ENCODE assay signal across 30 cellular contexts in genomic region chr7:130006771-130007170, GRCh38.
"Had no signal": no experiment of that assay in that cellular context is flagged by ENCODE, and none has a peak within 500 bp of the region (broad histone marks: within the 10 kb centered on the region; RNA-seq: fewer than 3 reads in every experiment).

No MANE protein-coding gene starts in this region.

- H3K9ac ChIP-seq: neural progenitor cell had no signal

- H3K4me1 ChIP-seq: neural progenitor cell, prostate gland, sigmoid colon, vagina had no signal

- DNase-seq: heart right ventricle; left colon; left lung; mesendoderm; naive B cell; natural killer cell; nephron progenitor cell; ovary; retina; right cardiac atrium; sigmoid colon; small intestine; stimulated activated CD4-positive, alpha-beta T cell treated with anti-CD3 and anti-CD28 coated beads, Interleukin-1b, Interleukin-23, amount 100 ng/mL, for 48 hours; stimulated activated CD4-positive, alpha-beta T cell treated with anti-CD3 and anti-CD28 coated beads, Interleukin-2, amount 100 ng/mL, for 48 hours; stimulated activated CD4-positive, alpha-beta T cell treated with anti-CD3 and anti-CD28 coated beads, Interleukin-4, amount 100 ng/mL, for 4 hours; stimulated activated CD8-positive, alpha-beta memory T cell treated with anti-CD3 and anti-CD28 coated beads, Interleukin-4, amount 100 ng/mL, for 48 hours; stimulated activated naive CD8-positive, alpha-beta T cell treated with anti-CD3 and anti-CD28 coated beads, Interleukin-15, Interleukin-2, amounts not matched to agents 100 U/mL and 50 U/mL, for 24 hours; stomach; testis; thyroid gland; transverse colon; upper lobe of left lung had no signal

- H2AFZ ChIP-seq: hepatocyte, neural progenitor cell had no signal

- H3K36me3 Mint-ChIP-seq: mesothelial cell of epicardium; naive B cell; natural killer cell; neural progenitor cell; stimulated activated memory B cell treated with anti-CD40 and anti-IgM and Interleukin-4, amounts not matched to agents 10 μg/mL and 1 μg/mL and 100 μg/mL, for 72 hours had no signal

- ATAC-seq: left colon; left lung; natural killer cell; right cardiac atrium; stimulated activated memory B cell treated with anti-CD40 and anti-IgM and Interleukin-4, amounts not matched to agents 10 μg/mL and 1 μg/mL and 100 μg/mL, for 72 hours; stimulated activated naive CD8-positive, alpha-beta T cell treated with anti-CD3 and anti-CD28 coated beads, Interleukin-15, Interleukin-2, amounts not matched to agents 100 U/mL and 50 U/mL, for 24 hours had no signal

- H3K27me3 Mint-ChIP-seq: naive B cell; stimulated activated memory B cell treated with anti-CD40 and anti-IgM and Interleukin-4, amounts not matched to agents 10 μg/mL and 1 μg/mL and 100 μg/mL, for 72 hours had no signal

- H3K27ac Mint-ChIP-seq: mesothelial cell of epicardium; natural killer cell; nephron progenitor cell; neural progenitor cell; stimulated activated memory B cell treated with anti-CD40 and anti-IgM and Interleukin-4, amounts not matched to agents 10 μg/mL and 1 μg/mL and 100 μg/mL, for 72 hours had no signal

- FAIRE-seq: keratinocyte, small intestine had no signal

- H3K27ac ChIP-seq: heart right ventricle, hepatocyte, left lung, neural progenitor cell, ovary, prostate gland, sigmoid colon, testis, thyroid gland, transverse colon, upper lobe of left lung, vagina had no signal

- H3K79me2 ChIP-seq: hepatocyte had no signal

- H3K4me3 Mint-ChIP-seq: mesothelial cell of epicardium; naive B cell; natural killer cell; nephron progenitor cell; neural progenitor cell; stimulated activated memory B cell treated with anti-CD40 and anti-IgM and Interleukin-4, amounts not matched to agents 10 μg/mL and 1 μg/mL and 100 μg/mL, for 72 hours had no signal

- H3K27me3 ChIP-seq: heart right ventricle, hepatocyte, left lung, neural progenitor cell, ovary, sigmoid colon, stomach, testis, thyroid gland, transverse colon, upper lobe of left lung, vagina had no signal

- H3K36me3 ChIP-seq: heart right ventricle, left lung, neural progenitor cell, ovary, prostate gland, sigmoid colon, stomach, thyroid gland, transverse colon, upper lobe of left lung, vagina had no signal

- H3K9me3 ChIP-seq: heart right ventricle, left lung, ovary, prostate gland, sigmoid colon, stomach, testis, thyroid gland, transverse colon, upper lobe of left lung, vagina had no signal

- H3K4me3 ChIP-seq: heart right ventricle, hepatocyte, left lung, lung, neural progenitor cell, ovary, prostate gland, sigmoid colon, stomach, testis, thyroid gland, transverse colon, upper lobe of left lung, vagina had no signal

- H3K4me2 ChIP-seq: hepatocyte, neural progenitor cell had no signal

- H3K9me3 Mint-ChIP-seq: mesothelial cell of epicardium; naive B cell; natural killer cell; nephron progenitor cell; neural progenitor cell; stimulated activated memory B cell treated with anti-CD40 and anti-IgM and Interleukin-4, amounts not matched to agents 10 μg/mL and 1 μg/mL and 100 μg/mL, for 72 hours had no signal
